In the genomic region with DNA sequence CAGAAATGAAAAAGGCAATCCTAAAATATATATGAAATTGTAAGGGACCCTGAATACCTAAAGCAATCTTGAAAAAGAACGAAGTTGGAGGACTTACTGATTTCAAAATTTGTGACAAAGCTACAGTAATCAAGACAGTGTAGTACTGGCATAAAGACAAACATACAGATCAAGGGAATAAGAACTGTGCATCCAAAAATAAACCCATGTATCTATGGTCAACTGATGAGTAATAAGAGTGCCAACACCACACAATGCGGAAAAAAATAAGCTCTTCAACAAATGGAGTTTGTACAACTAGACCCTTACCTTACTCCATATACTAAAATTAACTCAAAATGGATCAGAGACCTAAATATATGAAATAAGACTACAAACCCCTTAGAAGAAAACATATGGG, we compare ENCODE assay signal across 29 cellular contexts.
"Had no signal": no experiment of that assay in that cellular context is flagged by ENCODE, and none has a peak within 500 bp of the region (broad histone marks: within the 10 kb centered on the region; RNA-seq: fewer than 3 reads in every experiment).

No MANE protein-coding gene starts in this region.

- H3K4me1 ChIP-seq: parathyroid adenoma, uterus had no signal

- H3K27ac ChIP-seq: adrenal gland, ascending aorta, brain microvascular endothelial cell, coronary artery, dorsolateral prefrontal cortex, parathyroid adenoma, thoracic aorta, uterus, VCaP had no signal

- H3K4me3 Mint-ChIP-seq: activated naive CD4-positive, alpha-beta T cell treated with anti-CD3 and anti-CD28 coated beads for 36 hours; activated naive CD8-positive, alpha-beta T cell treated with anti-CD3 and anti-CD28 coated beads for 36 hours; mesothelial cell of epicardium; neural crest cell; T-helper 1 cell treated with Interleukin-12 subunit alpha and Interleukin-12 subunit beta and Interleukin-4 antibody, amounts not matched to agents 30 μg/mL and 1 μg/mL, for 36 hours; type B pancreatic cell had no signal

- H3K27ac Mint-ChIP-seq: activated naive CD4-positive, alpha-beta T cell treated with anti-CD3 and anti-CD28 coated beads for 36 hours; activated naive CD8-positive, alpha-beta T cell treated with anti-CD3 and anti-CD28 coated beads for 36 hours; mesothelial cell of epicardium; T-helper 1 cell treated with Interleukin-12 subunit alpha and Interleukin-12 subunit beta and Interleukin-4 antibody, amounts not matched to agents 30 μg/mL and 1 μg/mL, for 36 hours; type B pancreatic cell had no signal

- H3K9me3 ChIP-seq: adrenal gland, ascending aorta, gastrocnemius medialis, thoracic aorta, uterus had no signal

- H3K27me3 ChIP-seq: adrenal gland, ascending aorta, brain microvascular endothelial cell, dorsolateral prefrontal cortex, gastrocnemius medialis, uterus had no signal

- DNase-seq: activated CD4-positive, alpha-beta T cell treated with anti-CD3 and anti-CD28 coated beads for 4 hours; activated CD4-positive, alpha-beta T cell treated with anti-CD3 and anti-CD28 coated beads, Interleukin-2, amount 50 U/mL, for 4 hours; activated effector memory CD4-positive, alpha-beta T cell treated with Interleukin-2 at 50 U/mL for 16 hours; activated naive CD4-positive, alpha-beta T cell treated with anti-CD3 and anti-CD28 coated beads for 36 hours; activated naive CD8-positive, alpha-beta T cell treated with anti-CD3 and anti-CD28 coated beads for 36 hours; adrenal gland; brain microvascular endothelial cell; dorsolateral prefrontal cortex; effector memory CD4-positive, alpha-beta T cell; gastrocnemius medialis; glutamatergic neuron; islet precursor cell; mammary epithelial cell; naive B cell; nucleus accumbens; right cardiac atrium; stimulated activated CD4-positive, alpha-beta T cell treated with anti-CD3 and anti-CD28 coated beads, Interleukin-2, amount 100 ng/mL, for 48 hours; stimulated activated naive CD8-positive, alpha-beta T cell treated with anti-CD3 and anti-CD28 coated beads, Interleukin-15, Interleukin-2, amounts not matched to agents 100 U/mL and 50 U/mL, for 24 hours; T-helper 9 cell; uterus had no signal

- H2AFZ ChIP-seq: parathyroid adenoma had no signal

- H3K9me3 Mint-ChIP-seq: activated naive CD4-positive, alpha-beta T cell treated with anti-CD3 and anti-CD28 coated beads for 36 hours had no signal

- H3K36me3 ChIP-seq: adrenal gland, brain microvascular endothelial cell, gastrocnemius medialis, thoracic aorta, uterus had no signal

- H3K36me3 Mint-ChIP-seq: naive B cell had no signal

- H3K27me3 Mint-ChIP-seq: activated naive CD8-positive, alpha-beta T cell treated with anti-CD3 and anti-CD28 coated beads for 36 hours; naive B cell; type B pancreatic cell had no signal

- ATAC-seq: gastrocnemius medialis; right cardiac atrium; stimulated activated naive CD8-positive, alpha-beta T cell treated with anti-CD3 and anti-CD28 coated beads, Interleukin-15, Interleukin-2, amounts not matched to agents 100 U/mL and 50 U/mL, for 24 hours had no signal

- H3K4me3 ChIP-seq: adrenal gland, ascending aorta, coronary artery, dorsolateral prefrontal cortex, thoracic aorta, uterus had no signal
